Comparison of ENCODE assay signal across 15 cellular contexts in the genomic region with DNA sequence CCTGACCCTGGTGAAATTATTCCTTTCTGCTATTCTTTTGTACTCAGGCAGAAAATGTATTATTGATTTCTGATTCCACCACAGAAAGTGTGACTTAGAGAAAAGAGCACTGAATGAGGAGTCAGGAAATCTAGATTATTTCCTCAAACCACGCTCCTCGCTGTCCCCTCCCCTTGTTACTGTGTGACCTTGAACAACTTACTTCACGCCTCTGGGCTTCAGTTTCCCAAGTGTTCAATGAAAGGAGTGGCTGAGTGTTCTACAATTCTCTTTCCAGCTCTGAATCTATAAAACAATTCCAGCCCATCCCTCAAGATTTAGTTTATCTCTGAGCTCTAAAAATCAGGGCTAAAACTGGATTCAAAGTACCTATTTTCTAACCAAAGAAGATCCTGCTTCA. TPM values are rescaled to one million over a fixed set of nuclear protein-coding genes. Genes with fewer than 3 reads are reported as not detected.
DNase-seq lines count a peak whose midpoint lies in the region; ATAC-seq, FAIRE-seq and TF ChIP-seq lines count a peak whose summit lies in the region.
"Had no signal": no experiment of that assay in that cellular context is flagged by ENCODE, and none has a peak within 500 bp of the region (broad histone marks: within the 10 kb centered on the region; RNA-seq: fewer than 3 reads in every experiment).

No MANE protein-coding gene starts in this region.

- CTCF ChIA-PET in activated CD4-positive, alpha-beta T cell treated with anti-CD3 and anti-CD28 coated beads for 36 hours (lab: Charles Lee), result interaction anchor here (0.6 to 1.4 kb wide), 5 partner anchors 10 to 109 kb away, joined by 3 to 4 read pairs (median 3); no protein-coding TSS in a partner anchor
- CTCF ChIA-PET in K562 (lab: Yijun Ruan, JAX; ENCODE audit: low intra/inter-chr PET ratio), result no interaction called here

- no peak for TF ChIP-seq CTCF in GM12865 (IDR thresholded peaks at IDR 0.05; ENCODE audit: insufficient read depth, low read depth, low read length, missing control alignments)
- TF ChIP-seq CTCF in K562 (IDR thresholded peaks at IDR 0.05 in 2 of 3, conservative IDR thresholded peaks at IDR 0.05 in 1 of 3; ENCODE audit: insufficient read depth in 2 of 3, low read depth in 1 of 3, low read length in 3 of 3), result no peak
- no peak for TF ChIP-seq CTCF in nephron progenitor cell (IDR thresholded peaks at IDR 0.05)
- no peak for TF ChIP-seq CTCF in left lung (IDR thresholded peaks at IDR 0.05)

- POLR2A ChIA-PET in activated CD4-positive, alpha-beta T cell treated with anti-CD3 and anti-CD28 coated beads for 36 hours (lab: Charles Lee), result no interaction called here
- POLR2A ChIA-PET in K562 (lab: Yijun Ruan, JAX), result interaction anchor here (0.6 to 2.3 kb wide), 7 partner anchors 10 to 738 kb away, joined by 3 to 7 read pairs (median 3); no protein-coding TSS in a partner anchor

- H3K4me1 ChIP-seq in K562 (replicated peaks in 1 of 2; ENCODE audit: control insufficient read depth in 2 of 2, insufficient read depth in 2 of 2, low read length in 2 of 2) (peaks cover 19 to 31% of the 10 kb centered on the region in 2 experiments; a peak in 4 of 5 replicates), left lung (peaks cover 11 to 46% of the 10 kb centered on the region in 2 donors)

- H3K4me2 ChIP-seq in K562 (ENCODE audit: insufficient read depth, low read length), result no peak overlapping the region

- TF ChIP-seq RAD21 in K562 (CRISPR knock-in tag; conservative IDR thresholded peaks at IDR 0.05 in 1 of 2, IDR thresholded peaks at IDR 0.05 in 1 of 2), result no peak

- ATAC-seq in activated CD4-positive, alpha-beta T cell treated with anti-CD3 and anti-CD28 coated beads for 36 hours, result no peak
- ATAC-seq in K562 (no peak), left lung (no peak), HG03139 (IDR thresholded peaks at IDR 0.05; ENCODE audit: unreplicated experiment) (no peak)
- ATAC-seq: esophagus mucosa, left cardiac atrium had no signal

- H3K27me3 ChIP-seq in K562 (ENCODE audit: control insufficient read depth in 2 of 2, insufficient read depth in 2 of 2, low read length in 2 of 2) (no peaks in the 10 kb centered on the region), left lung (peaks cover 0 to 50% of the 10 kb centered on the region in 2 donors)
- H3K27me3 ChIP-seq: testis had no signal

- in situ Hi-C loops in K562 (cut with MboI), result no loop called here

- H3K79me2 ChIP-seq in K562 (ENCODE audit: control insufficient read depth, insufficient read depth, low read length), result peaks cover 98% of the 10 kb centered on the region

- TF ChIP-seq EP300 in K562 (IDR thresholded peaks at IDR 0.05; ENCODE audit: low read length), result no peak

- H3K9me1 ChIP-seq in K562 (ENCODE audit: control insufficient read depth, insufficient read depth, low read length), result peaks cover 4% of the 10 kb centered on the region

- H3K9ac ChIP-seq in K562 (ENCODE audit: insufficient read depth in 1 of 2, low read depth in 2 of 2, low read length in 2 of 2), result no peak overlapping the region

- H3K9me3 ChIP-seq in K562 (replicated peaks; ENCODE audit: control insufficient read depth, insufficient read depth, low read depth, low read length) (no peaks in the 10 kb centered on the region), left lung (no peaks in the 10 kb centered on the region)
- H3K9me3 ChIP-seq: testis had no signal

- H4K20me1 ChIP-seq in K562 (replicated peaks; ENCODE audit: control insufficient read depth, insufficient read depth, low read length), result peaks cover 30% of the 10 kb centered on the region

- no peaks in the 10 kb centered on the region for H3K36me3 ChIP-seq in K562 (ENCODE audit: control insufficient read depth, insufficient read depth, low read length)
- H3K36me3 ChIP-seq in left lung, result no peaks in the 10 kb centered on the region

- H3K27me3 Mint-ChIP-seq in activated CD4-positive, alpha-beta T cell treated with anti-CD3 and anti-CD28 coated beads for 36 hours, result no peaks in the 10 kb centered on the region
- H3K27me3 Mint-ChIP-seq in nephron progenitor cell (ENCODE audit: low read depth, poor library complexity), result peaks cover 9% of the 10 kb centered on the region

- no peak overlapping the region for H2AFZ ChIP-seq in K562 (ENCODE audit: low read depth, low read length)

- peaks cover 37% of the 10 kb centered on the region for H3K4me1 Mint-ChIP-seq in activated CD4-positive, alpha-beta T cell treated with anti-CD3 and anti-CD28 coated beads for 36 hours
- peaks cover 54% of the 10 kb centered on the region for H3K4me1 Mint-ChIP-seq in nephron progenitor cell

- peaks cover 3% of the 10 kb centered on the region for H3K36me3 Mint-ChIP-seq in activated CD4-positive, alpha-beta T cell treated with anti-CD3 and anti-CD28 coated beads for 36 hours (ENCODE audit: low read depth)
- no peaks in the 10 kb centered on the region for H3K36me3 Mint-ChIP-seq in nephron progenitor cell (ENCODE audit: low read depth)

- no TSS peak for BruUV-seq in K562 (replicated peaks; lab: Mats Ljungman, UMichigan)

- no peaks in the 10 kb centered on the region for H3K9me3 Mint-ChIP-seq in activated CD4-positive, alpha-beta T cell treated with anti-CD3 and anti-CD28 coated beads for 36 hours (ENCODE audit: low read depth)
- no peaks in the 10 kb centered on the region for H3K9me3 Mint-ChIP-seq in nephron progenitor cell

- intact Hi-C loops in activated CD4-positive, alpha-beta T cell treated with anti-CD3 and anti-CD28 coated beads for 36 hours (cut with DNase I, micrococcal nuclease), result loop anchor here in 1 of 2 experiments (5.0 kb wide), 2 partner anchors 36 to 294 kb away; no protein-coding TSS in a partner anchor
- intact Hi-C loops in K562 (cut with micrococcal nuclease), result loop anchor here (10.0 kb wide), 1 partner anchor 82 kb away; no protein-coding TSS in a partner anchor
- intact Hi-C loops in left lung (cut with DNase I), result no loop called here

- H3K4me3 Mint-ChIP-seq in activated CD4-positive, alpha-beta T cell treated with anti-CD3 and anti-CD28 coated beads for 36 hours, result peak overlapping the region; percentile 94
- H3K4me3 Mint-ChIP-seq in nephron progenitor cell, result peak overlapping the region; percentile 91

- DNase-seq in activated CD4-positive, alpha-beta T cell treated with anti-CD3 and anti-CD28 coated beads for 36 hours, result no peak
- no peak for DNase-seq in activated CD4-positive, alpha-beta T cell treated with anti-CD3 and anti-CD28 coated beads, Interleukin-2, amount 50 U/mL, for 48 hours
- DNase-seq in GM12865 (ENCODE audit: low read depth) (no peak), K562 (ENCODE audit: extremely low read depth in 1 of 4, low spot score in 3 of 4) (no peak), nephron progenitor cell (no peak), left lung (no peak)
- DNase-seq in effector CD8-positive, alpha-beta T cell (lab: John Stamatoyannopoulos, UW), result no peak
- DNase-seq: left cardiac atrium, NCI-H1436 treated with DMSO at 0.1 percent for 48 hours, NCI-H345, SHP77 treated with DMSO at 0.1 percent for 48 hours, testis had no signal

- no peak for FAIRE-seq in K562 (lab: Jason Lieb, UNC)
- FAIRE-seq: A204.1 had no signal

- H3K4me3 ChIP-seq in GM12865 (ENCODE audit: low read depth, low read length) (peak overlapping the region; percentile 94), K562 (no peak overlapping the region), left lung (no peak overlapping the region)
- H3K4me3 ChIP-seq: testis had no signal

- no peak overlapping the region for H3K27ac ChIP-seq in K562 (ENCODE audit: extremely low read depth, low read depth, low read length)
- H3K27ac ChIP-seq in left lung, result no peak overlapping the region

- TF ChIP-seq POLR2A in K562 (conservative IDR thresholded peaks at IDR 0.05), result no peak

- peak overlapping the region; percentile 53 for H3K27ac Mint-ChIP-seq in activated CD4-positive, alpha-beta T cell treated with anti-CD3 and anti-CD28 coated beads for 36 hours
- H3K27ac Mint-ChIP-seq in nephron progenitor cell, result no peak overlapping the region

- WGBS in K562 (ENCODE audit: insufficient coverage, low coverage, missing lambda C conversion rate), result 58% methylated on average over 3 of the region's 3 CpGs

TF ChIP-seq in K562, 482 proteins besides CTCF, POLR2A, EP300 and RAD21:
- TF ChIP-seq KDM1A (IDR thresholded peaks at IDR 0.05) (peak in 1 of 2 experiments; percentile 26; a peak in 1 of 4 replicates), MCM3 (IDR thresholded peaks at IDR 0.05) (no peak), RBM25 (IDR thresholded peaks at IDR 0.05; ENCODE audit: low read depth, low read length, severe bottlenecking) (peak; percentile 81), ZFP36 (IDR thresholded peaks at IDR 0.05; ENCODE audit: low read depth, low read length, partially characterized antibody) (peak; percentile 67), GATAD2A (IDR thresholded peaks at IDR 0.05) (no peak), BCOR (IDR thresholded peaks at IDR 0.05) (peak; percentile 67), MTA1 (IDR thresholded peaks at IDR 0.05; ENCODE audit: borderline replicate concordance) (no peak)

RNA-seq across cellular contexts. Expression of gene TNIK, which starts 3.4 kb away (rescaled TPM):
- 10 to 100 TPM; 28.8 to 34.2 TPM for total RNA-seq in activated CD4-positive, alpha-beta T cell treated with anti-CD3 and anti-CD28 coated beads for 36 hours
- total RNA-seq in K562 (2011; cell fraction: chromatin; rRNA removed; ENCODE audit: low replicate concordance), result 52.4 and 113 TPM in 2 replicates
- total RNA-seq in K562 (2011; cell fraction: nucleolus; rRNA removed), result 18.5 and 29.7 TPM in 2 replicates
- total RNA-seq in K562 (2011; cell fraction: nucleoplasm; rRNA removed), result 43.6 and 75.6 TPM in 2 replicates
- total RNA-seq in K562 (2014; rRNA removed) (24.7 and 27.0 TPM in 2 replicates), K562 (2014; rRNA removed; fragmentation: Illumina TruSeq; extraction: Trizol) (24.2 and 29.6 TPM in 2 replicates), K562 (2015; rRNA removed; fragmentation: Illumina TruSeq; extraction: Trizol) (23.5 and 27.3 TPM in 2 replicates), K562 (2021) (34.2 and 38.8 TPM in 2 replicates), left lung (10 to 100 TPM; 41.3 to 42.0 TPM)
- polyA plus RNA-seq in K562 (2011; rRNA removed) (23.1 and 29.7 TPM in 2 replicates), K562 (2014; fragmentation: Illumina TruSeq; extraction: Trizol) (39.0 and 41.2 TPM in 2 replicates), K562 (2014; fragmentation: Nextera tagmentation; extraction: Ambion mirVana) (1 to 10 TPM; 6.6 to 6.8 TPM), K562 (2014; rRNA removed) (22.2 and 22.3 TPM in 2 replicates)
- polyA plus RNA-seq in K562 (2011; cell fraction: cytosol; rRNA removed), result 8.2 and 12.3 TPM in 2 replicates
- polyA plus RNA-seq in K562 (2011; cell fraction: nucleus; rRNA removed), result 58.7 and 77.6 TPM in 2 replicates
- polyA plus RNA-seq in K562 (2012), result 25.2 and 29.4 TPM in 2 replicates
- 48.4 and 50.0 TPM in 2 replicates for polyA minus RNA-seq in K562 (2011; rRNA and poly(A)+ RNA removed)
- polyA minus RNA-seq in K562 (2011; cell fraction: cytosol; rRNA and poly(A)+ RNA removed), result 15.6 and 16.9 TPM in 2 replicates
- polyA minus RNA-seq in K562 (2011; cell fraction: nucleus; rRNA and poly(A)+ RNA removed), result 39.2 and 45.5 TPM in 2 replicates
